30 cellular contexts compared by ENCODE assay signal in genomic region chr2:231528636-231529030, GRCh38. TPM values are rescaled to one million over a fixed set of nuclear protein-coding genes. Genes with fewer than 3 reads are reported as not detected.
DNase-seq lines count a peak whose midpoint lies in the region; ATAC-seq and TF ChIP-seq lines count a peak whose summit lies in the region.
"Had no signal": no experiment of that assay in that cellular context is flagged by ENCODE, and none has a peak within 500 bp of the region (broad histone marks: within the 10 kb centered on the region; RNA-seq: fewer than 3 reads in every experiment).

No MANE protein-coding gene starts in this region.

- no peak overlapping the region for H3K27ac Mint-ChIP-seq in activated CD4-positive, alpha-beta T cell treated with anti-CD3 and anti-CD28 coated beads, Interleukin-2, amount 10 ng/mL, durations not matched to agents 24 days and 14 days
- H3K27ac Mint-ChIP-seq in activated CD4-positive, alpha-beta T cell treated with anti-CD3 and anti-CD28 coated beads for 36 hours, result no peak overlapping the region
- no peak overlapping the region for H3K27ac Mint-ChIP-seq in stimulated activated naive CD8-positive, alpha-beta T cell treated with anti-CD3 and anti-CD28 coated beads, Interleukin-15, Interleukin-2, amounts not matched to agents 100 ng/mL and 50 ng/mL, for 24 hours
- no peak overlapping the region for H3K27ac Mint-ChIP-seq in activated T-helper 17 cell treated with anti-CD3 and anti-CD28 coated beads, Interleukin-2, amount 50 U/mL, for 72 hours

- no peak for DNase-seq in activated CD4-positive, alpha-beta T cell treated with anti-CD3 and anti-CD28 coated beads, Interleukin-2, amount 10 ng/mL, durations not matched to agents 24 days and 14 days
- no peak for DNase-seq in activated CD4-positive, alpha-beta T cell treated with anti-CD3 and anti-CD28 coated beads for 36 hours
- DNase-seq in stimulated activated naive CD8-positive, alpha-beta T cell treated with anti-CD3 and anti-CD28 coated beads, Interleukin-15, Interleukin-2, amounts not matched to agents 100 U/mL and 50 U/mL, for 24 hours, result no peak
- DNase-seq in neuronal stem cell (ENCODE audit: low spot score), result no peak
- no peak for DNase-seq in stomach
- DNase-seq in amygdala (lab: John Stamatoyannopoulos, UW), result no peak
- DNase-seq: 8988T, ACHN, BE2C, Calu3, DMS153, MM.1S, NCI-H1092, NCI-H1417 treated with DMSO at 0.1 percent for 48 hours, NCI-H1694 treated with DMSO at 0.1 percent for 48 hours, NCI-H2081, NCI-H226, NCI-H510A, NCI-H69, SHP77 treated with DMSO at 0.1 percent for 48 hours had no signal

- no peaks in the 10 kb centered on the region for H3K79me1 ChIP-seq in neuronal stem cell (ENCODE audit: low read depth, low read length)

- no peak overlapping the region for H4K8ac ChIP-seq in neuronal stem cell (ENCODE audit: low read depth, low read length)

- H3K4me3 ChIP-seq in neuronal stem cell (ENCODE audit: low read length in 2 of 2), result no peak overlapping the region
- no peak overlapping the region for H3K4me3 ChIP-seq in stomach

- H3K9me3 ChIP-seq in neuronal stem cell (replicated peaks in 1 of 2; ENCODE audit: control insufficient read depth in 2 of 2, insufficient read depth in 1 of 2, low read depth in 1 of 2, low read length in 2 of 2) (peaks cover 0 to 6% of the 10 kb centered on the region in 2 donors), stomach (no peaks in the 10 kb centered on the region)
- H3K9me3 ChIP-seq: BE2C had no signal

- no peak overlapping the region for H3K9ac ChIP-seq in neuronal stem cell (ENCODE audit: low read depth, low read length, poor library complexity)
- H3K9ac ChIP-seq: KMS-11 had no signal

- peak overlapping the region; percentile 71 for H3K14ac ChIP-seq in neuronal stem cell (ENCODE audit: low read length)

- TF ChIP-seq CTCF in stomach (IDR thresholded peaks at IDR 0.05), result no peak

- WGBS in neuronal stem cell (ENCODE audit: extremely low coverage in 2 of 2, insufficient read length in 2 of 2, insufficient replicate concordance in 1 of 2), 2 donors, result no CpG with 5 or more reads among the region's 9 CpGs
- 90 to 100% (median 96%) methylated on average over 5 to 9 of the region's 9 CpGs for WGBS in stomach, 5 donors

- H3K23ac ChIP-seq in neuronal stem cell (ENCODE audit: low read depth, low read length, poor library complexity), result no peak overlapping the region

- no peaks in the 10 kb centered on the region for H3K36me3 ChIP-seq in neuronal stem cell (replicated peaks in 1 of 2; ENCODE audit: control insufficient read depth in 2 of 2, insufficient read depth in 2 of 2, low read length in 2 of 2)
- no peaks in the 10 kb centered on the region for H3K36me3 ChIP-seq in stomach
- H3K36me3 ChIP-seq: BE2C had no signal

- peaks cover 26% of the 10 kb centered on the region for H3K4me1 Mint-ChIP-seq in activated CD4-positive, alpha-beta T cell treated with anti-CD3 and anti-CD28 coated beads, Interleukin-2, amount 10 ng/mL, durations not matched to agents 24 days and 14 days
- H3K4me1 Mint-ChIP-seq in activated CD4-positive, alpha-beta T cell treated with anti-CD3 and anti-CD28 coated beads for 36 hours, result peaks cover 16% of the 10 kb centered on the region
- peaks cover 34% of the 10 kb centered on the region for H3K4me1 Mint-ChIP-seq in stimulated activated naive CD8-positive, alpha-beta T cell treated with anti-CD3 and anti-CD28 coated beads, Interleukin-15, Interleukin-2, amounts not matched to agents 100 ng/mL and 50 ng/mL, for 24 hours (ENCODE audit: low read depth)
- peaks cover 7% of the 10 kb centered on the region for H3K4me1 Mint-ChIP-seq in activated T-helper 17 cell treated with anti-CD3 and anti-CD28 coated beads, Interleukin-2, amount 50 U/mL, for 72 hours

- H3K4me2 ChIP-seq in neuronal stem cell (ENCODE audit: insufficient read depth, low read length, poor library complexity, severe bottlenecking), result no peak overlapping the region
- H3K4me2 ChIP-seq: KMS-11 had no signal

- peak overlapping the region; percentile 69 for H3K4ac ChIP-seq in neuronal stem cell (ENCODE audit: low read length)

- no peak overlapping the region for H2BK120ac ChIP-seq in neuronal stem cell (ENCODE audit: low read depth, low read length)

- H3K4me1 ChIP-seq in neuronal stem cell (ENCODE audit: control insufficient read depth in 2 of 2, insufficient read depth in 1 of 2, low read depth in 1 of 2, low read length in 2 of 2) (peaks cover 0 to 5% of the 10 kb centered on the region in 2 donors), stomach (peaks cover 9 to 46% (median 15%) of the 10 kb centered on the region in 4 donors)
- H3K4me1 ChIP-seq: BE2C had no signal

- H3K27me3 Mint-ChIP-seq in activated CD4-positive, alpha-beta T cell treated with anti-CD3 and anti-CD28 coated beads, Interleukin-2, amount 10 ng/mL, durations not matched to agents 24 days and 14 days, result peaks cover 33% of the 10 kb centered on the region
- peaks cover 24% of the 10 kb centered on the region for H3K27me3 Mint-ChIP-seq in activated CD4-positive, alpha-beta T cell treated with anti-CD3 and anti-CD28 coated beads for 36 hours
- H3K27me3 Mint-ChIP-seq in stimulated activated naive CD8-positive, alpha-beta T cell treated with anti-CD3 and anti-CD28 coated beads, Interleukin-15, Interleukin-2, amounts not matched to agents 100 ng/mL and 50 ng/mL, for 24 hours, result peaks cover 23% of the 10 kb centered on the region
- no peaks in the 10 kb centered on the region for H3K27me3 Mint-ChIP-seq in activated T-helper 17 cell treated with anti-CD3 and anti-CD28 coated beads, Interleukin-2, amount 50 U/mL, for 72 hours

- TF ChIP-seq EP300 in stomach (IDR thresholded peaks at IDR 0.05), result no peak

- POLR2A ChIA-PET in activated CD4-positive, alpha-beta T cell treated with anti-CD3 and anti-CD28 coated beads for 36 hours (lab: Charles Lee), result no interaction called here

- no peak for TF ChIP-seq POLR2A in stomach (IDR thresholded peaks at IDR 0.05)

- H3K36me3 Mint-ChIP-seq in activated CD4-positive, alpha-beta T cell treated with anti-CD3 and anti-CD28 coated beads, Interleukin-2, amount 10 ng/mL, durations not matched to agents 24 days and 14 days (ENCODE audit: low read depth), result no peaks in the 10 kb centered on the region
- H3K36me3 Mint-ChIP-seq in activated CD4-positive, alpha-beta T cell treated with anti-CD3 and anti-CD28 coated beads for 36 hours (ENCODE audit: low read depth), result no peaks in the 10 kb centered on the region
- H3K36me3 Mint-ChIP-seq in stimulated activated naive CD8-positive, alpha-beta T cell treated with anti-CD3 and anti-CD28 coated beads, Interleukin-15, Interleukin-2, amounts not matched to agents 100 ng/mL and 50 ng/mL, for 24 hours (ENCODE audit: low read depth), result no peaks in the 10 kb centered on the region
- H3K36me3 Mint-ChIP-seq in activated T-helper 17 cell treated with anti-CD3 and anti-CD28 coated beads, Interleukin-2, amount 50 U/mL, for 72 hours (ENCODE audit: low read depth), result no peaks in the 10 kb centered on the region
- H3K36me3 Mint-ChIP-seq: IgD-negative memory B cell had no signal

- H2BK5ac ChIP-seq in neuronal stem cell (ENCODE audit: low read length), result peak overlapping the region; percentile 39

- intact Hi-C loops in activated CD4-positive, alpha-beta T cell treated with anti-CD3 and anti-CD28 coated beads, Interleukin-2, amount 10 ng/mL, durations not matched to agents 24 days and 14 days (cut with micrococcal nuclease), result no loop called here
- intact Hi-C loops in activated CD4-positive, alpha-beta T cell treated with anti-CD3 and anti-CD28 coated beads for 36 hours (cut with DNase I, micrococcal nuclease), result no loop called here
- intact Hi-C loops in stomach (cut with DNase I; ENCODE audit: low total_unique reads), result no loop called here

- H2AK5ac ChIP-seq in neuronal stem cell (ENCODE audit: low read depth, low read length), result peak overlapping the region; percentile 24

- peak overlapping the region; percentile 44 for H3K18ac ChIP-seq in neuronal stem cell (ENCODE audit: low read length)

- H3K4me3 Mint-ChIP-seq in activated CD4-positive, alpha-beta T cell treated with anti-CD3 and anti-CD28 coated beads, Interleukin-2, amount 10 ng/mL, durations not matched to agents 24 days and 14 days, result peak overlapping the region; percentile 17
- no peak overlapping the region for H3K4me3 Mint-ChIP-seq in activated CD4-positive, alpha-beta T cell treated with anti-CD3 and anti-CD28 coated beads for 36 hours
- H3K4me3 Mint-ChIP-seq in stimulated activated naive CD8-positive, alpha-beta T cell treated with anti-CD3 and anti-CD28 coated beads, Interleukin-15, Interleukin-2, amounts not matched to agents 100 ng/mL and 50 ng/mL, for 24 hours, result peak overlapping the region; percentile 35
- H3K4me3 Mint-ChIP-seq in activated T-helper 17 cell treated with anti-CD3 and anti-CD28 coated beads, Interleukin-2, amount 50 U/mL, for 72 hours, result no peak overlapping the region

- ATAC-seq in activated CD4-positive, alpha-beta T cell treated with anti-CD3 and anti-CD28 coated beads for 36 hours, result no peak
- no peak for ATAC-seq in stimulated activated naive CD8-positive, alpha-beta T cell treated with anti-CD3 and anti-CD28 coated beads, Interleukin-15, Interleukin-2, amounts not matched to agents 100 U/mL and 50 U/mL, for 24 hours
- ATAC-seq in activated T-helper 17 cell treated with anti-CD3 and anti-CD28 coated beads, Interleukin-2, amount 50 U/mL, for 72 hours (replicated peaks), result no peak
- ATAC-seq: HCT116, Panc1 had no signal

- H2AFZ ChIP-seq in neuronal stem cell (ENCODE audit: low read length), result no peak overlapping the region

- H3K9me3 Mint-ChIP-seq in activated CD4-positive, alpha-beta T cell treated with anti-CD3 and anti-CD28 coated beads, Interleukin-2, amount 10 ng/mL, durations not matched to agents 24 days and 14 days, result no peaks in the 10 kb centered on the region
- H3K9me3 Mint-ChIP-seq in activated CD4-positive, alpha-beta T cell treated with anti-CD3 and anti-CD28 coated beads for 36 hours (ENCODE audit: low read depth), result no peaks in the 10 kb centered on the region
- no peaks in the 10 kb centered on the region for H3K9me3 Mint-ChIP-seq in stimulated activated naive CD8-positive, alpha-beta T cell treated with anti-CD3 and anti-CD28 coated beads, Interleukin-15, Interleukin-2, amounts not matched to agents 100 ng/mL and 50 ng/mL, for 24 hours
- H3K9me3 Mint-ChIP-seq in activated T-helper 17 cell treated with anti-CD3 and anti-CD28 coated beads, Interleukin-2, amount 50 U/mL, for 72 hours, result no peaks in the 10 kb centered on the region
- H3K9me3 Mint-ChIP-seq: IgD-negative memory B cell had no signal

- H3K27ac ChIP-seq in neuronal stem cell (replicated peaks; ENCODE audit: low read length) (no peak overlapping the region), stomach (no peak overlapping the region)
- H3K27ac ChIP-seq: HL-60, KMS-11, RWPE1 had no signal

- no peak overlapping the region for H4K91ac ChIP-seq in neuronal stem cell (ENCODE audit: low read depth, low read length, poor library complexity)

- no peak overlapping the region for H2BK15ac ChIP-seq in neuronal stem cell (ENCODE audit: low read length)

- CTCF ChIA-PET in activated CD4-positive, alpha-beta T cell treated with anti-CD3 and anti-CD28 coated beads for 36 hours (lab: Charles Lee), result interaction anchor here (1.1 kb wide), 1 partner anchor 24 kb away, joined by 3 read pairs; no protein-coding TSS in a partner anchor

- peaks cover 2 to 59% (median 18%) of the 10 kb centered on the region in 3 experiments for H3K27me3 ChIP-seq in neuronal stem cell (ENCODE audit: control insufficient read depth in 3 of 3, insufficient read depth in 3 of 3, low read depth in 1 of 3, low read length in 3 of 3)
- H3K27me3 ChIP-seq in stomach, result peaks cover 0 to 14% (median 12%) of the 10 kb centered on the region in 3 donors
- H3K27me3 ChIP-seq: BE2C had no signal

- no peak overlapping the region for H2BK12ac ChIP-seq in neuronal stem cell (ENCODE audit: low read length)

RNA-seq across cellular contexts. Expression of gene NMUR1, which starts 1.6 kb away (rescaled TPM):
- total RNA-seq in activated CD4-positive, alpha-beta T cell treated with anti-CD3 and anti-CD28 coated beads, Interleukin-2, amount 10 ng/mL, durations not matched to agents 24 days and 14 days, result 0.09 TPM in 1 of 2 replicates, not detected in the other
- not detected for total RNA-seq in activated CD4-positive, alpha-beta T cell treated with anti-CD3 and anti-CD28 coated beads for 36 hours
- 0.28 TPM for polyA plus RNA-seq in neuronal stem cell (2013, experiment 1 of 2)
- 0.29 TPM for polyA plus RNA-seq in neuronal stem cell (2013, experiment 2 of 2)
- under 1 TPM in 2 of 5 donors, not detected in 3; 0.14 to 0.92 TPM for total RNA-seq in stomach
- polyA plus RNA-seq in stomach, result under 1 TPM in 2 of 3 donors, not detected in 1; 0.19 to 0.28 TPM
- under 1 TPM; 0.15 to 0.21 TPM for total RNA-seq in activated T-helper 17 cell treated with anti-CD3 and anti-CD28 coated beads, Interleukin-2, amount 50 U/mL, for 72 hours
- total RNA-seq: Calu3, H4 had no signal
- polyA plus RNA-seq: CD14-positive monocyte had no signal

Comparison
In these comparisons a context has a peak if more than half of its experiments do, and no peak if none do; other contexts are left out.
1. H3K4me3 Mint-ChIP-seq: peak in activated CD4-positive, alpha-beta T cell treated with anti-CD3 and anti-CD28 coated beads, Interleukin-2, amount 10 ng/mL, durations not matched to agents 24 days and 14 days (single experiment) and stimulated activated naive CD8-positive, alpha-beta T cell treated with anti-CD3 and anti-CD28 coated beads, Interleukin-15, Interleukin-2, amounts not matched to agents 100 ng/mL and 50 ng/mL, for 24 hours (single experiment); none in activated CD4-positive, alpha-beta T cell treated with anti-CD3 and anti-CD28 coated beads for 36 hours (single experiment) and activated T-helper 17 cell treated with anti-CD3 and anti-CD28 coated beads, Interleukin-2, amount 50 U/mL, for 72 hours (single experiment).